ENCODE assay signal across 9 cellular contexts in genomic region chr22:42928969-42929837, GRCh38.
A peak's percentile ranks its signal among the peaks of the same experiment; 100 is the strongest.
DNase-seq lines count a peak whose midpoint lies in the region; ATAC-seq and TF ChIP-seq lines count a peak whose summit lies in the region.
"Had no signal": no experiment of that assay in that cellular context is flagged by ENCODE, and none has a peak within 500 bp of the region (broad histone marks: within the 10 kb centered on the region; RNA-seq: fewer than 3 reads in every experiment).

No MANE protein-coding gene starts in this region.

- 64 to 68% methylated on average over 14 of the region's 14 CpGs for WGBS in esophagus, 2 donors
- WGBS in upper lobe of left lung, 2 donors: 65 to 70% methylated on average over 14 of the region's 14 CpGs

- no peaks in the 10 kb centered on the region for H3K27me3 ChIP-seq in esophagus (ENCODE audit: control insufficient read depth in 1 of 2, insufficient read depth in 2 of 2, low read length in 2 of 2)
- no peaks in the 10 kb centered on the region for H3K27me3 ChIP-seq in muscle layer of duodenum (ENCODE audit: low read depth, low read length)
- H3K27me3 ChIP-seq in upper lobe of left lung: no peaks in the 10 kb centered on the region
- H3K27me3 ChIP-seq in foreskin keratinocyte: no peaks in the 10 kb centered on the region

- peak in 1 of 2 donors; percentile 51 for ATAC-seq in upper lobe of left lung (ENCODE audit: low FRiP score in 2 of 2)
- no peak for ATAC-seq in foreskin keratinocyte
- ATAC-seq in GM21529 (IDR thresholded peaks at IDR 0.05; ENCODE audit: unreplicated experiment): no peak

- H3K36me3 ChIP-seq in esophagus (ENCODE audit: control insufficient read depth in 2 of 2, insufficient read depth in 2 of 2, low read length in 1 of 2): no peaks in the 10 kb centered on the region
- H3K36me3 ChIP-seq in muscle layer of duodenum (ENCODE audit: control insufficient read depth in 1 of 2, insufficient read depth in 2 of 2, low read length in 2 of 2): peaks cover 0 to 6% of the 10 kb centered on the region in 2 donors
- no peaks in the 10 kb centered on the region for H3K36me3 ChIP-seq in upper lobe of left lung

- peak overlapping the region; percentile 62 to 70 for H3K27ac ChIP-seq in esophagus (ENCODE audit: low read depth in 2 of 2, low read length in 1 of 2)
- H3K27ac ChIP-seq in muscle layer of duodenum (ENCODE audit: low read length): peak overlapping the region; percentile 98
- peak overlapping the region; percentile 51 to 89 (median 88) for H3K27ac ChIP-seq in upper lobe of left lung
- no peak overlapping the region for H3K27ac ChIP-seq in foreskin keratinocyte
- H3K27ac ChIP-seq: HL-60 had no signal

- TF ChIP-seq EP300 in upper lobe of left lung (IDR thresholded peaks at IDR 0.05): no peak

- H3K9me3 ChIP-seq in esophagus (ENCODE audit: control insufficient read depth in 2 of 2, insufficient read depth in 1 of 2, low read depth in 1 of 2, low read length in 1 of 2) (no peaks in the 10 kb centered on the region), muscle layer of duodenum (ENCODE audit: control insufficient read depth in 1 of 2, low read length in 2 of 2) (no peaks in the 10 kb centered on the region), upper lobe of left lung (no peaks in the 10 kb centered on the region)

- TF ChIP-seq POLR2A in upper lobe of left lung (IDR thresholded peaks at IDR 0.05): no peak

- H3K4me3 ChIP-seq in esophagus (ENCODE audit: low read depth in 1 of 2, low read length in 2 of 2): no peak overlapping the region
- peak overlapping the region; percentile 2 to 7 for H3K4me3 ChIP-seq in muscle layer of duodenum (ENCODE audit: low read depth in 1 of 2, low read length in 2 of 2)
- no peak overlapping the region for H3K4me3 ChIP-seq in upper lobe of left lung

- TF ChIP-seq CTCF in upper lobe of left lung (IDR thresholded peaks at IDR 0.05) (no peak), foreskin keratinocyte (conservative IDR thresholded peaks at IDR 0.05) (no peak)

- DNase-seq in NOMO-1 treated with dmso at 0.1 percent for 144 hours (lab: John Stamatoyannopoulos, UW; ENCODE audit: unreplicated experiment) (peak; percentile 15), upper lobe of left lung (peak in 1 of 2 donors; percentile 76), foreskin keratinocyte (no peak)
- DNase-seq in stimulated activated CD4-positive, alpha-beta T cell treated with anti-CD3 and anti-CD28 coated beads, Interleukin-2, amount 100 ng/mL, for 48 hours: no peak
- DNase-seq: NCI-H226 had no signal

- H3K4me1 ChIP-seq in esophagus (ENCODE audit: control insufficient read depth in 2 of 2, insufficient read depth in 2 of 2, low read length in 1 of 2) (peaks cover 3 to 22% of the 10 kb centered on the region in 2 donors), muscle layer of duodenum (ENCODE audit: control insufficient read depth in 1 of 2, insufficient read depth in 2 of 2, low read length in 2 of 2) (peaks cover 57 to 67% of the 10 kb centered on the region in 2 donors), upper lobe of left lung (peaks cover 71 to 80% (median 75%) of the 10 kb centered on the region in 4 donors), foreskin keratinocyte (peaks cover 13% of the 10 kb centered on the region)

Comparison
In these comparisons a context has a peak if more than half of its experiments do, and no peak if none do; other contexts are left out.
1. H3K4me3 ChIP-seq: peak in muscle layer of duodenum (2 of 2); none in esophagus (0 of 2) and upper lobe of left lung (0 of 4).